ENCODE assay signal across 30 cellular contexts in the genomic region with DNA sequence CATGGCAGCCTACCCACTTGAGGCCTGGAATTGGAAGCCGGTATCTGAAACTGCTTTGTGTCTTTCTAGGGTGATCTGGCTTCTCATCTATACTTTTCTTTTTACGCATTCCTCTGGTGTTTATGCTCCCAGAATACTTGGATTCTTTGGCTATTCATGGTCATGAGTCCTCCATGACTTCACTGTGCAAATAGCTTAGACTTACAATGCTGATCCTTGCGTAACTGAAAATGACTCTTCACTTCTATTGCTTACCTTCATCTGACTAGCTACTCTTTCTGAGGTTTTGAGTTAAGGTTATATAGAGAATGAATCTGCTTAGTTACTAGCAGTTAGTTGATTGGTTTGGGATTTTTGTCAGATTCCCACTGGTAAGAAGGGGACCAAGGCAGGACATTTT.
DNase-seq lines count a peak whose midpoint lies in the region; ATAC-seq, FAIRE-seq and TF ChIP-seq lines count a peak whose summit lies in the region.
"Had no signal": no experiment of that assay in that cellular context is flagged by ENCODE, and none has a peak within 500 bp of the region (broad histone marks: within the 10 kb centered on the region; RNA-seq: fewer than 3 reads in every experiment).

No MANE protein-coding gene starts in this region.

- WGBS in upper lobe of left lung, 2 donors: 85 to 93% methylated on average over 3 of the region's 3 CpGs

- H3K4me3 ChIP-seq in astrocyte of the spinal cord (ENCODE audit: low read depth, low read length) (no peak overlapping the region), fibroblast of villous mesenchyme (ENCODE audit: low read depth, low read length) (no peak overlapping the region), HAP-1 (no peak overlapping the region), upper lobe of left lung (no peak overlapping the region)
- H3K4me3 ChIP-seq: heart left ventricle, left ventricle myocardium inferior, right lobe of liver had no signal

- H3K27ac ChIP-seq in upper lobe of left lung: no peak overlapping the region
- H3K27ac ChIP-seq: heart left ventricle, left ventricle myocardium inferior, parathyroid adenoma, right lobe of liver had no signal

- H3K27me3 ChIP-seq in HAP-1 (ENCODE audit: low read depth) (no peaks in the 10 kb centered on the region), upper lobe of left lung (no peaks in the 10 kb centered on the region)
- H3K27me3 ChIP-seq: heart left ventricle, right lobe of liver had no signal

- FAIRE-seq in HTR-8/SVneo (lab: Jason Lieb, UNC): peak; percentile 57
- FAIRE-seq: GM18507 had no signal

- TF ChIP-seq CTCF in astrocyte of the spinal cord (IDR thresholded peaks at IDR 0.05; ENCODE audit: low read depth, low read length) (no peak), fibroblast of villous mesenchyme (IDR thresholded peaks at IDR 0.05; ENCODE audit: insufficient read depth, low read depth, low read length) (no peak), upper lobe of left lung (IDR thresholded peaks at IDR 0.05) (no peak)

- ATAC-seq in upper lobe of left lung (ENCODE audit: low FRiP score in 2 of 2): no peak
- ATAC-seq: esophagus mucosa; heart left ventricle; natural killer cell treated with Interleukin-12 subunit alpha and Interleukin-12 subunit beta and Interleukin-15 and Interleukin-18, amount 100 ng/mL, for 72 hours had no signal

- in situ Hi-C loops in astrocyte of the spinal cord (cut with HindIII; ENCODE audit: low sequenced_read_pairs) (no loop called here), HAP-1 (cut with MboI; ENCODE audit: low sequenced_read_pairs) (no loop called here)

- H3K4me1 ChIP-seq in HAP-1 (no peaks in the 10 kb centered on the region), upper lobe of left lung (no peaks in the 10 kb centered on the region)
- H3K4me1 ChIP-seq: heart left ventricle, left ventricle myocardium inferior, parathyroid adenoma, right lobe of liver had no signal

- DNase-seq in HTR-8/SVneo (ENCODE audit: insufficient read length, low spot score): no peak
- DNase-seq in astrocyte of the spinal cord (ENCODE audit: low read depth, low spot score): peak; percentile 75
- peak; percentile 16 for DNase-seq in fibroblast of villous mesenchyme (ENCODE audit: low read depth)
- peak; percentile 9 for DNase-seq in stromal cell of bone marrow (ENCODE audit: low read depth)
- no peak for DNase-seq in HAP-1 (ENCODE audit: low spot score in 2 of 2)
- DNase-seq in middle frontal gyrus (ENCODE audit: extremely low spot score, low spot score): no peak
- no peak for DNase-seq in NCI-H1417 treated with DMSO at 0.1 percent for 48 hours (lab: John Stamatoyannopoulos, UW)
- no peak for DNase-seq in upper lobe of left lung
- DNase-seq: activated CD4-positive, CD25-positive, alpha-beta regulatory T cell treated with anti-CD3 and anti-CD28 coated beads, Interleukin-2, amount 50 U/mL, for 72 hours; activated naive CD4-positive, alpha-beta T cell treated with anti-CD3 and anti-CD28 coated beads, Interleukin-2, amount 10 ng/mL, durations not matched to agents 7 days and 5 days; activated T-cell treated with anti-CD3 and anti-CD28 coated beads, Interleukin-2, amount 50 U/mL, for 48 hours; AML-193; aorta; CD8-positive, alpha-beta memory T cell; cerebellar nuclear complex; DMS153; effector CD4-positive, alpha-beta T cell; GDM1; heart left ventricle; Kasumi-1; left ventricle myocardium inferior; NCI-H1930; NCI-H2227 treated with DMSO at 0.1 percent for 48 hours; NCI-H774; right lobe of liver; Right ventricle myocardium superior had no signal

- H3K9me3 ChIP-seq in HAP-1 (no peaks in the 10 kb centered on the region), upper lobe of left lung (no peaks in the 10 kb centered on the region)
- H3K9me3 ChIP-seq: heart left ventricle, left ventricle myocardium inferior, right lobe of liver had no signal

- no peak for TF ChIP-seq POLR2A in upper lobe of left lung (IDR thresholded peaks at IDR 0.05)

- H3K36me3 ChIP-seq in HAP-1 (replicated peaks): no peaks in the 10 kb centered on the region
- no peaks in the 10 kb centered on the region for H3K36me3 ChIP-seq in upper lobe of left lung
- H3K36me3 ChIP-seq: heart left ventricle, left ventricle myocardium inferior, right lobe of liver had no signal

- TF ChIP-seq EP300 in upper lobe of left lung (IDR thresholded peaks at IDR 0.05): no peak

Comparison
In these comparisons a context has a peak if more than half of its experiments do, and no peak if none do; other contexts are left out.
1. DNase-seq: peak in astrocyte of the spinal cord (single experiment), fibroblast of villous mesenchyme (single experiment) and stromal cell of bone marrow (single experiment); none in HTR-8/SVneo (single experiment), HAP-1 (0 of 2), middle frontal gyrus (single experiment), NCI-H1417 treated with DMSO at 0.1 percent for 48 hours (single experiment) and upper lobe of left lung (0 of 2).